ENCODE assay signal across 15 cellular contexts in the genomic region with DNA sequence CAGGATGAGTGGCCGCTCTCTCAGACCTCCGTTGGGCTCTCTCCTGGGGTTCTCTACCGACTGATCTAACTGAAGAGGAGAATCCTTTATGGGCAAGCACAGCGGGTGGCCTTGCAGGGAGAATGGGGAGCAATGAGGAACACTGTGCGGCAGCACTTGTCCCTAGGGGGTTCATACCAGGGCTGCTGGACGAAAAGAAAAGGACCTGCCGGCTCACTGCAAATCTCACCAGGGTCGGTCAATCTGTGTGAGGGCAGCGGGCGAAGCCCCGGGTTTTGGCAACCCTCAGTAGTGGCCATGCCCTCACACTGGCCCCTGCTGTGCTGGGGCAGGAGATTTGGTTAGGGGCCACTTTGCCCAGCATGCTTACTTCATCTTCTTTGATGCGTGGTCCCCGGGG. TPM values are rescaled to one million over a fixed set of nuclear protein-coding genes. Genes with fewer than 3 reads are reported as not detected.
A peak's percentile ranks its signal among the peaks of the same experiment; 100 is the strongest.
DNase-seq lines count a peak whose midpoint lies in the region; ATAC-seq and TF ChIP-seq lines count a peak whose summit lies in the region.
"Had no signal": no experiment of that assay in that cellular context is flagged by ENCODE, and none has a peak within 500 bp of the region (broad histone marks: within the 10 kb centered on the region; RNA-seq: fewer than 3 reads in every experiment).

No MANE protein-coding gene starts in this region.

- H3K4me2 ChIP-seq in GM23338 (peak overlapping the region; percentile 54), osteoblast (ENCODE audit: insufficient read depth, low read length) (no peak overlapping the region)
- H3K4me2 ChIP-seq: A549; BLaER1 treated with 17β-estradiol and CSF1 and Interleukin-3, amounts not matched to agents 10 nM and 100 nM had no signal

- H3K4me3 Mint-ChIP-seq in GM23338 (no peak overlapping the region; the same call in 2 of the 3 replicates), HFFc6 (peak overlapping the region; percentile 98), brain (peak overlapping the region in 3 of 5 experiments; percentile 49 to 84 (median 77))
- no peak overlapping the region for H3K4me3 Mint-ChIP-seq in natural killer cell treated with Interleukin-12 subunit alpha and Interleukin-12 subunit beta and Interleukin-15 and Interleukin-18, amount 100 ng/mL, for 72 hours
- H3K4me3 Mint-ChIP-seq: H9 had no signal

- H3K27ac Mint-ChIP-seq in GM23338, result no peak overlapping the region
- H3K27ac Mint-ChIP-seq in HFFc6, result peak overlapping the region; percentile 30
- H3K27ac Mint-ChIP-seq in brain, result peak overlapping the region in 2 of 5 experiments; percentile 62 to 84
- no peak overlapping the region for H3K27ac Mint-ChIP-seq in natural killer cell treated with Interleukin-12 subunit alpha and Interleukin-12 subunit beta and Interleukin-15 and Interleukin-18, amount 100 ng/mL, for 72 hours
- H3K27ac Mint-ChIP-seq: CD4-positive, CD25-positive, alpha-beta regulatory T cell; H9 had no signal

- H3K9me3 Mint-ChIP-seq in GM23338, result 0 out of 3 replicates have a peak, but pooled peaks cover 3% of the 10 kb centered on the region
- no peaks in the 10 kb centered on the region for H3K9me3 Mint-ChIP-seq in HFFc6
- H3K9me3 Mint-ChIP-seq in brain, result peaks cover 0 to 14% (median 0%) of the 10 kb centered on the region in 5 experiments
- H3K9me3 Mint-ChIP-seq in natural killer cell treated with Interleukin-12 subunit alpha and Interleukin-12 subunit beta and Interleukin-15 and Interleukin-18, amount 100 ng/mL, for 72 hours, result no peaks in the 10 kb centered on the region

- H3K4me1 ChIP-seq in GM23338 (ENCODE audit: insufficient read depth) (peaks cover 23% of the 10 kb centered on the region), osteoblast (ENCODE audit: insufficient read depth, low read length) (no peaks in the 10 kb centered on the region), body of pancreas (peaks cover 37% of the 10 kb centered on the region)

- DNase-seq in GM23338 (ENCODE audit: low spot score) (no peak), HFFc6 (no peak), osteoblast (ENCODE audit: insufficient read length, low spot score, missing footprints) (peak; percentile 31), NCI-H510A (lab: John Stamatoyannopoulos, UW) (no peak), body of pancreas (no peak)
- DNase-seq in natural killer cell treated with Interleukin-12 subunit alpha and Interleukin-12 subunit beta and Interleukin-15 and Interleukin-18, amount 100 ng/mL, for 72 hours (ENCODE audit: low spot score), result no peak
- DNase-seq: CD4-positive, CD25-positive, alpha-beta regulatory T cell; DMS 273 treated with DMSO at 0.1 percent for 48 hours; GM23248; H9 had no signal

- H3K4me1 Mint-ChIP-seq in GM23338 (peaks cover 44% of the 10 kb centered on the region), HFFc6 (ENCODE audit: low read depth) (peaks cover 81% of the 10 kb centered on the region), brain (peaks cover 36% of the 10 kb centered on the region)
- peaks cover 26 to 33% of the 10 kb centered on the region in 2 donors for H3K4me1 Mint-ChIP-seq in natural killer cell treated with Interleukin-12 subunit alpha and Interleukin-12 subunit beta and Interleukin-15 and Interleukin-18, amount 100 ng/mL, for 72 hours (ENCODE audit: low read depth in 2 of 2)

- H2AFZ ChIP-seq in GM23338, result no peak overlapping the region
- H2AFZ ChIP-seq in osteoblast (ENCODE audit: low read length), result no peak overlapping the region
- H2AFZ ChIP-seq: GM23248 had no signal

- H3K36me3 ChIP-seq in GM23338 (ENCODE audit: insufficient read depth) (no peaks in the 10 kb centered on the region), osteoblast (ENCODE audit: insufficient read depth, low read length) (no peaks in the 10 kb centered on the region), body of pancreas (replicated peaks in 1 of 2; ENCODE audit: insufficient read depth in 1 of 2, low read depth in 2 of 2) (no peaks in the 10 kb centered on the region)
- H3K36me3 ChIP-seq: BLaER1 treated with 17β-estradiol and CSF1 and Interleukin-3, amounts not matched to agents 10 nM and 100 nM had no signal

- WGBS in body of pancreas, 2 donors, result 81 to 86% methylated on average over 13 of the region's 13 CpGs

- TF ChIP-seq POLR2A in body of pancreas (IDR thresholded peaks at IDR 0.05), result no peak

- H3K9me2 ChIP-seq in GM23338 (ENCODE audit: insufficient read depth), result no peaks in the 10 kb centered on the region

- H3F3A ChIP-seq in GM23338 (replicated peaks; ENCODE audit: low read depth), result peaks cover 8% of the 10 kb centered on the region

- H3K27me3 ChIP-seq in GM23338 (ENCODE audit: insufficient read depth) (peaks cover 63% of the 10 kb centered on the region), osteoblast (ENCODE audit: insufficient read depth, low read length) (peaks cover 24% of the 10 kb centered on the region), body of pancreas (peaks cover 0 to 37% of the 10 kb centered on the region in 2 donors)

- H3K4me3 ChIP-seq in GM23338, result no peak overlapping the region
- no peak overlapping the region for H3K4me3 ChIP-seq in osteoblast (ENCODE audit: insufficient read depth, low read length)
- H3K4me3 ChIP-seq in body of pancreas, result no peak overlapping the region
- H3K4me3 ChIP-seq: A549; BLaER1 treated with 17β-estradiol and CSF1 and Interleukin-3, amounts not matched to agents 10 nM and 100 nM; GM23248; K562 had no signal

- H4K20me1 ChIP-seq in GM23338 (replicated peaks; ENCODE audit: insufficient read depth) (0 out of 2 replicates have a peak, but pooled peaks cover 4% of the 10 kb centered on the region), osteoblast (ENCODE audit: insufficient read depth, low read length) (no peaks in the 10 kb centered on the region)

- H3K27ac ChIP-seq in GM23338 (ENCODE audit: low read depth) (no peak overlapping the region), osteoblast (ENCODE audit: low read depth, low read length) (no peak overlapping the region), body of pancreas (no peak overlapping the region)
- H3K27ac ChIP-seq: A549; BLaER1 treated with 17β-estradiol and CSF1 and Interleukin-3, amounts not matched to agents 10 nM and 100 nM; GM23248; HL-60 had no signal

- ATAC-seq in GM23338, result peak; percentile 23
- ATAC-seq in body of pancreas, result no peak
- no peak for ATAC-seq in natural killer cell treated with Interleukin-12 subunit alpha and Interleukin-12 subunit beta and Interleukin-15 and Interleukin-18, amount 100 ng/mL, for 72 hours
- ATAC-seq: A549, K562 had no signal

- H3K79me2 ChIP-seq in GM23338 (replicated peaks; ENCODE audit: insufficient read depth), result no peaks in the 10 kb centered on the region
- H3K79me2 ChIP-seq in osteoblast (ENCODE audit: insufficient read depth, low read length), result no peaks in the 10 kb centered on the region

- H3K27me3 Mint-ChIP-seq in GM23338 (ENCODE audit: insufficient read depth, low read depth, poor library complexity), result peaks cover 55% of the 10 kb centered on the region
- peaks cover 3% of the 10 kb centered on the region for H3K27me3 Mint-ChIP-seq in HFFc6 (ENCODE audit: insufficient read depth)
- H3K27me3 Mint-ChIP-seq in brain, result peaks cover 81% of the 10 kb centered on the region
- peaks cover 67 to 90% of the 10 kb centered on the region in 2 donors for H3K27me3 Mint-ChIP-seq in natural killer cell treated with Interleukin-12 subunit alpha and Interleukin-12 subunit beta and Interleukin-15 and Interleukin-18, amount 100 ng/mL, for 72 hours

- H3K9me3 ChIP-seq in osteoblast (ENCODE audit: low read depth, low read length) (no peaks in the 10 kb centered on the region), body of pancreas (no peaks in the 10 kb centered on the region)
- H3K9me3 ChIP-seq: A549 had no signal

- TF ChIP-seq CTCF in GM23338 (conservative IDR thresholded peaks at IDR 0.05; ENCODE audit: low read depth in 2 of 2) (no peak), HFFc6 (IDR thresholded peaks at IDR 0.05) (no peak), brain (conservative IDR thresholded peaks at IDR 0.05) (no peak), osteoblast (IDR thresholded peaks at IDR 0.05; ENCODE audit: extremely low read depth, low read depth, low read length) (no peak), body of pancreas (IDR thresholded peaks at IDR 0.05) (no peak)

- intact Hi-C loops in body of pancreas (cut with DNase I), result no loop called here

- no peaks in the 10 kb centered on the region; the same call in 2 of the 3 replicates for H3K36me3 Mint-ChIP-seq in GM23338 (ENCODE audit: low read depth)
- H3K36me3 Mint-ChIP-seq in HFFc6 (ENCODE audit: low read depth), result peaks cover 87% of the 10 kb centered on the region
- H3K36me3 Mint-ChIP-seq in brain, result peaks cover 5% of the 10 kb centered on the region
- no peaks in the 10 kb centered on the region for H3K36me3 Mint-ChIP-seq in natural killer cell treated with Interleukin-12 subunit alpha and Interleukin-12 subunit beta and Interleukin-15 and Interleukin-18, amount 100 ng/mL, for 72 hours
- H3K36me3 Mint-ChIP-seq: CD4-positive, CD25-positive, alpha-beta regulatory T cell had no signal

TF ChIP-seq in GM23338, 12 proteins besides CTCF, POLR2A, EP300 and RAD21 (continues in another document):
- TF ChIP-seq NANOG (IDR thresholded peaks at IDR 0.05; ENCODE audit: borderline replicate concordance), result no peak
- peak; percentile 36 for TF ChIP-seq EZH2 (IDR thresholded peaks at IDR 0.05; ENCODE audit: low read depth, unreplicated experiment)

RNA-seq across cellular contexts. Expression of a gene that starts 5.8 kb away (rescaled TPM):
- not detected in 2 replicates for total RNA-seq in GM23338 (2014; rRNA removed; shearing (Covaris generic))
- polyA plus RNA-seq in GM23338 (2016; fragmentation: Nextera tagmentation; extraction: Ambion mirVana) (0.23 TPM in 1 of 2 replicates, not detected in the other), brain (ENCODE audit: insufficient read depth, low read depth, low replicate concordance) (not detected)
- 100 to 1,000 TPM; 126 to 183 (median 174) TPM for total RNA-seq in HFFc6 (2021; fragmentation: NEBNext Ultra II Directional; extraction: Animal tissue kit (Norgen Biotek cat#: 25700))
- total RNA-seq in osteoblast (0.59 and 1.8 TPM in 2 replicates), body of pancreas (not detected)
- under 1 TPM in 1 of 2 donors, not detected in 1; 0.20 TPM for total RNA-seq in natural killer cell treated with Interleukin-12 subunit alpha and Interleukin-12 subunit beta and Interleukin-15 and Interleukin-18, amount 100 ng/mL, for 72 hours
- total RNA-seq: CD4-positive, CD25-positive, alpha-beta regulatory T cell; H9; K562 had no signal
- polyA plus RNA-seq: CD4-positive, CD25-positive, alpha-beta regulatory T cell had no signal

RNA-seq across cellular contexts. Expression of a gene that starts 20.6 kb away (rescaled TPM):
- total RNA-seq in GM23338 (2014; rRNA removed; shearing (Covaris generic)), result 2.7 TPM in 1 of 2 replicates, not detected in the other
- polyA plus RNA-seq in GM23338 (2016; fragmentation: Nextera tagmentation; extraction: Ambion mirVana) (3.8 and 4.1 TPM in 2 replicates), brain (ENCODE audit: insufficient read depth, low read depth, low replicate concordance) (2.3 TPM)
- total RNA-seq in HFFc6 (2021; fragmentation: NEBNext Ultra II Directional; extraction: Animal tissue kit (Norgen Biotek cat#: 25700)), result 10 to 100 TPM; 18.6 to 21.8 (median 19.9) TPM
- total RNA-seq in osteoblast (6.5 and 9.7 TPM in 2 replicates), body of pancreas (1 to 10 TPM; 2.1 to 3.6 TPM)
- total RNA-seq in natural killer cell treated with Interleukin-12 subunit alpha and Interleukin-12 subunit beta and Interleukin-15 and Interleukin-18, amount 100 ng/mL, for 72 hours, result 1 to 10 TPM in 1 of 2 donors, not detected in 1; 1.8 TPM
- total RNA-seq: CD4-positive, CD25-positive, alpha-beta regulatory T cell had no signal

Comparison
In these comparisons a context has a peak if more than half of its experiments do, and no peak if none do; other contexts are left out.
1. H3K4me3 Mint-ChIP-seq: peak in HFFc6 (single experiment) and brain (3 of 5); none in GM23338 (single experiment) and natural killer cell treated with Interleukin-12 subunit alpha and Interleukin-12 subunit beta and Interleukin-15 and Interleukin-18, amount 100 ng/mL, for 72 hours (single experiment).
2. RNA of a gene that starts 5.8 kb away (total RNA-seq): 126 to 183 TPM in HFFc6; 0.59 to 1.8 TPM in osteoblast, 0.20 TPM in natural killer cell treated with Interleukin-12 subunit alpha and Interleukin-12 subunit beta and Interleukin-15 and Interleukin-18, amount 100 ng/mL, for 72 hours, not detected in GM23338 and not detected in body of pancreas; every median in the first group is over 10 times any median in the second.